15 cellular contexts compared by ENCODE assay signal in genomic region chr11:11444027-11444799, GRCh38.
DNase-seq lines count a peak whose midpoint lies in the region; FAIRE-seq lines count a peak whose summit lies in the region.
"Had no signal": no experiment of that assay in that cellular context is flagged by ENCODE, and none has a peak within 500 bp of the region (broad histone marks: within the 10 kb centered on the region; RNA-seq: fewer than 3 reads in every experiment).

No MANE protein-coding gene starts in this region.

- FAIRE-seq in HTR-8/SVneo (lab: Jason Lieb, UNC): no peak
- FAIRE-seq: frontal cortex, GM19239, H54, TTC549 had no signal

- no peaks in the 10 kb centered on the region for H3K27me3 ChIP-seq in layer of hippocampus (ENCODE audit: control insufficient read depth, insufficient read depth, low read length)

- peak; percentile 19 for DNase-seq in HTR-8/SVneo (ENCODE audit: insufficient read length, low spot score)
- peak; percentile 53 for DNase-seq in brain pericyte (ENCODE audit: low read depth, low spot score)
- DNase-seq in superior temporal gyrus (ENCODE audit: extremely low spot score): peak; percentile 47
- no peak for DNase-seq in activated T-cell treated with anti-CD3 and anti-CD28 coated beads for 4 hours
- no peak for DNase-seq in glomerular visceral epithelial cell (ENCODE audit: extremely low spot score)
- no peak for DNase-seq in central memory CD4-positive, alpha-beta T cell
- DNase-seq: activated T-cell treated with anti-CD3 and anti-CD28 coated beads, Interleukin-2, amount 50 U/mL, for 1 hour; cerebellar nuclear complex; NCI-H2227 treated with DMSO at 0.1 percent for 48 hours had no signal

- H3K27ac ChIP-seq in layer of hippocampus (ENCODE audit: low read depth, low read length): peak overlapping the region; percentile 27
- H3K27ac ChIP-seq: skin epidermis had no signal

Comparison
In these comparisons a context has a peak if more than half of its experiments do, and no peak if none do; other contexts are left out.
1. DNase-seq: peak in HTR-8/SVneo (single experiment), brain pericyte (single experiment) and superior temporal gyrus (single experiment); none in activated T-cell treated with anti-CD3 and anti-CD28 coated beads for 4 hours (single experiment), glomerular visceral epithelial cell (single experiment) and central memory CD4-positive, alpha-beta T cell (single experiment).